In the genomic region with DNA sequence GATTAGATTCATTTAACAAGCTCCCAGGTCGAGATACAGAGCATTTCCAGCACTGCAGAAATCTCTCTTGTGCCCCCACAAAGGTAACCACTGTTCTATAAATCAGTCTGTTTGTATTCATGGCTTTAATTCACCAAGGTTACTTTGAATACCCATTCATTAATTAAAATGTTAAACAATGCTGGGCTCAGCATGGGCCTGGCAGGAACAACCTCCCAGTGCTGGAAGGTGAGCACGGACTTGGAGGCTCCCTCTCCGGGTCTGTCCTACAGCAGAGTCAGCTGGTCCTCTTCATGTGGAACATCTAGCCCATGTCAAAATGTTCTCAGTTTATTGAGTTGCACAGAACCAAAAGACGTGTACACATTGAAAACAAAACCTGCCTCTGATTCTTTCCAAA, we compare ENCODE assay signal across 25 cellular contexts. TPM values are rescaled to one million over a fixed set of nuclear protein-coding genes. Genes with fewer than 3 reads are reported as not detected.
"Had no signal": no experiment of that assay in that cellular context is flagged by ENCODE, and none has a peak within 500 bp of the region (broad histone marks: within the 10 kb centered on the region; RNA-seq: fewer than 3 reads in every experiment).

No MANE protein-coding gene starts in this region.

- H3K4me3 ChIP-seq: esophagus muscularis mucosa, gastrocnemius medialis, heart right ventricle, left ventricle myocardium inferior, lower lobe of right lung, ovary, stomach, thoracic aorta, transverse colon had no signal

- H3K36me3 ChIP-seq: esophagus muscularis mucosa, gastrocnemius medialis, heart right ventricle, left ventricle myocardium inferior, lower lobe of right lung, ovary, stomach, thoracic aorta, transverse colon had no signal

- ATAC-seq: gastrocnemius medialis; heart right ventricle; left cardiac atrium; lower lobe of right lung; naive thymus-derived CD4-positive, alpha-beta T cell; right cardiac atrium had no signal

- FAIRE-seq: kidney, small intestine had no signal

- H3K4me1 ChIP-seq: esophagus muscularis mucosa, gastrocnemius medialis, heart right ventricle, left ventricle myocardium inferior, lower lobe of right lung, transverse colon had no signal

- H3K27ac ChIP-seq: epithelial cell of prostate, esophagus muscularis mucosa, gastrocnemius medialis, heart right ventricle, left ventricle myocardium inferior, lower lobe of right lung, ovary, stomach, thoracic aorta, transverse colon had no signal

- H3K36me3 Mint-ChIP-seq: immature natural killer cell; memory B cell; naive thymus-derived CD4-positive, alpha-beta T cell had no signal

- H3K9me3 Mint-ChIP-seq: immature natural killer cell; memory B cell; naive thymus-derived CD4-positive, alpha-beta T cell had no signal

- H3K27me3 ChIP-seq: esophagus muscularis mucosa, gastrocnemius medialis, ovary, stomach, transverse colon had no signal

- H3K9me3 ChIP-seq: esophagus muscularis mucosa, gastrocnemius medialis, heart right ventricle, left ventricle myocardium inferior, lower lobe of right lung, ovary, stomach, thoracic aorta, transverse colon had no signal

- H3K4me3 Mint-ChIP-seq: immature natural killer cell; memory B cell; naive thymus-derived CD4-positive, alpha-beta T cell had no signal

- H3K27me3 Mint-ChIP-seq: memory B cell had no signal

- H3K4me1 Mint-ChIP-seq: immature natural killer cell had no signal

- DNase-seq: effector memory CD4-positive, alpha-beta T cell; gastrocnemius medialis; heart right ventricle; hypothalamus; immature natural killer cell; kidney; left cardiac atrium; left ventricle myocardium inferior; lower lobe of right lung; naive thymus-derived CD4-positive, alpha-beta T cell; ovary; right cardiac atrium; small intestine; stimulated activated CD4-positive, alpha-beta T cell treated with anti-CD3 and anti-CD28 coated beads, Interleukin-12 subunit alpha, Interleukin-12 subunit beta, amount 100 ng/mL, for 4 hours; stimulated activated naive CD4-positive, alpha-beta T cell; stomach; substantia nigra; transverse colon had no signal

- H3K27ac Mint-ChIP-seq: immature natural killer cell; memory B cell; naive thymus-derived CD4-positive, alpha-beta T cell had no signal

RNA-seq across cellular contexts. Expression of a gene that starts 15.6 kb away (rescaled TPM):
- total RNA-seq: esophagus muscularis mucosa, gastrocnemius medialis, heart right ventricle, left cardiac atrium, left ventricle myocardium inferior, posterior vena cava, right cardiac atrium, thoracic aorta, transverse colon, ureter had no signal
- polyA plus RNA-seq: heart right ventricle; immature natural killer cell; naive thymus-derived CD4-positive, alpha-beta T cell; neural cell; right cardiac atrium; small intestine; stomach had no signal
